23 cellular contexts compared by ENCODE assay signal in the genomic region with DNA sequence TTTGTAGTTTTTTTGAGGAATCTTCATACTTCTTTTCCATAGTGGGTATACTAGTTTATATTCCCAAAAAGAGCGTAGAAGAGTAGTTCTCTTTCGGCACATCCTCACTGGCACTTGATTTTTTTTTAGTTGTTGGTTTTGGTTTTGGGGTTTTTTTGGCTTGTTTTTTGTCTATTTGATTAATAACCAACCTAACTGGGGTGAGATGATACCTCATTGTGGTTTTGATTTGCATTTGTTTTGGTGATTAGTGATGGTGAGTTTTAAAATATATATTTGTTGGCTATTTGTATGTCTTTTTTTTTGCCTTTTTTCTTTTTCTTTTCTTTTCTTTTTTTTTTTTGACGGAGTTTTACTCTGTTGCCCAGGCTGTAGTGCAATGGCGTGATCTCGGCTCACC.
"Had no signal": no experiment of that assay in that cellular context is flagged by ENCODE, and none has a peak within 500 bp of the region (broad histone marks: within the 10 kb centered on the region; RNA-seq: fewer than 3 reads in every experiment).

No MANE protein-coding gene starts in this region.

- H3K36me3 Mint-ChIP-seq: natural killer cell; neural progenitor cell; stimulated activated effector memory CD8-positive, alpha-beta T cell treated with anti-CD3 and anti-CD28 coated beads, Interleukin-12 subunit alpha, Interleukin-12 subunit beta, amount 100 ng/mL, for 72 hours had no signal

- H3K4me1 Mint-ChIP-seq: nephron, neural progenitor cell had no signal

- H3K9me3 Mint-ChIP-seq: natural killer cell; stimulated activated effector memory CD8-positive, alpha-beta T cell treated with anti-CD3 and anti-CD28 coated beads, Interleukin-12 subunit alpha, Interleukin-12 subunit beta, amount 100 ng/mL, for 72 hours had no signal

- H3K4me3 Mint-ChIP-seq: natural killer cell; nephron; neural progenitor cell; stimulated activated effector memory CD8-positive, alpha-beta T cell treated with anti-CD3 and anti-CD28 coated beads, Interleukin-12 subunit alpha, Interleukin-12 subunit beta, amount 100 ng/mL, for 72 hours; stimulated activated naive CD8-positive, alpha-beta T cell treated with anti-CD3 and anti-CD28 coated beads, Interleukin-15, Interleukin-2, amounts not matched to agents 100 ng/mL and 50 ng/mL, for 24 hours had no signal

- H3K27me3 Mint-ChIP-seq: progenitor cell of endocrine pancreas; stimulated activated naive CD8-positive, alpha-beta T cell treated with anti-CD3 and anti-CD28 coated beads, Interleukin-15, Interleukin-2, amounts not matched to agents 100 ng/mL and 50 ng/mL, for 24 hours had no signal

- H3K27ac Mint-ChIP-seq: natural killer cell; neural progenitor cell; progenitor cell of endocrine pancreas; stimulated activated effector memory CD8-positive, alpha-beta T cell treated with anti-CD3 and anti-CD28 coated beads, Interleukin-12 subunit alpha, Interleukin-12 subunit beta, amount 100 ng/mL, for 72 hours; stimulated activated naive CD8-positive, alpha-beta T cell treated with anti-CD3 and anti-CD28 coated beads, Interleukin-15, Interleukin-2, amounts not matched to agents 100 ng/mL and 50 ng/mL, for 24 hours had no signal

- ATAC-seq: natural killer cell; psoas muscle; right cardiac atrium; right lobe of liver; stimulated activated effector memory CD8-positive, alpha-beta T cell treated with anti-CD3 and anti-CD28 coated beads, Interleukin-12 subunit alpha, Interleukin-12 subunit beta, amount 100 ng/mL, for 72 hours had no signal

- DNase-seq: natural killer cell; occipital lobe; ovary; posterior cingulate gyrus; psoas muscle; right cardiac atrium; right lobe of liver; sigmoid colon; small intestine; stimulated activated CD4-positive, alpha-beta T cell treated with anti-CD3 and anti-CD28 coated beads, Interleukin-15, amount 100 ng/mL, for 24 hours; stimulated activated CD4-positive, alpha-beta T cell treated with anti-CD3 and anti-CD28 coated beads, Interleukin-2, amount 100 ng/mL, for 24 hours; stimulated activated CD4-positive, alpha-beta T cell treated with anti-CD3 and anti-CD28 coated beads, Interleukin-2, amount 100 ng/mL, for 48 hours; stimulated activated CD4-positive, alpha-beta T cell treated with anti-CD3 and anti-CD28 coated beads, Interleukin-4, amount 100 ng/mL, for 24 hours; stimulated activated naive CD4-positive, alpha-beta T cell treated with Interleukin-2 at 50 U/mL for 16 hours; stomach; thyroid gland; trophoblast cell; upper lobe of left lung had no signal
